Comparison of ENCODE assay signal across 1 cellular context in the genomic region with DNA sequence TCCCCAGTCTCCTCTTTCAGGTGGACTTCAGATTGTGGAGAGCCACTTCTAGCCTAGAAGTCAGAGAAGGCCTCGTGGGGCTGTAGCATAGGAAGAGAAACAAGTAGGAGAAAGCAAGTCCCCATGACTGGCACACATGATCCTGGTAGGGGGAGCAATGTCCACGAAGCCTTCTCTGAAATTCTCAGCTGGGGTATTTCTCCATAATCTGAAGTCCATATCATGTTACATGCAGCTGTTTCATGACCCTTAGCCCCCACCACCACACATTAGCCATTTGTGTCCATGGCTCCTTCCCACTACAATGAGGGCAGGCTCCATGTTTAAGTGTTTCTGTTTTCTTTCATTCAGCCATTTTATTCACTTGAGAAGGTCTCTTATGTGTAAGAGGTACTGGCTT.
TF ChIP-seq lines count a peak whose summit lies in the region.

No MANE protein-coding gene starts in this region.

TF ChIP-seq in K562, 482 proteins besides CTCF, POLR2A, EP300 and RAD21 (continued from another document):
- TF ChIP-seq, protein P1, sequence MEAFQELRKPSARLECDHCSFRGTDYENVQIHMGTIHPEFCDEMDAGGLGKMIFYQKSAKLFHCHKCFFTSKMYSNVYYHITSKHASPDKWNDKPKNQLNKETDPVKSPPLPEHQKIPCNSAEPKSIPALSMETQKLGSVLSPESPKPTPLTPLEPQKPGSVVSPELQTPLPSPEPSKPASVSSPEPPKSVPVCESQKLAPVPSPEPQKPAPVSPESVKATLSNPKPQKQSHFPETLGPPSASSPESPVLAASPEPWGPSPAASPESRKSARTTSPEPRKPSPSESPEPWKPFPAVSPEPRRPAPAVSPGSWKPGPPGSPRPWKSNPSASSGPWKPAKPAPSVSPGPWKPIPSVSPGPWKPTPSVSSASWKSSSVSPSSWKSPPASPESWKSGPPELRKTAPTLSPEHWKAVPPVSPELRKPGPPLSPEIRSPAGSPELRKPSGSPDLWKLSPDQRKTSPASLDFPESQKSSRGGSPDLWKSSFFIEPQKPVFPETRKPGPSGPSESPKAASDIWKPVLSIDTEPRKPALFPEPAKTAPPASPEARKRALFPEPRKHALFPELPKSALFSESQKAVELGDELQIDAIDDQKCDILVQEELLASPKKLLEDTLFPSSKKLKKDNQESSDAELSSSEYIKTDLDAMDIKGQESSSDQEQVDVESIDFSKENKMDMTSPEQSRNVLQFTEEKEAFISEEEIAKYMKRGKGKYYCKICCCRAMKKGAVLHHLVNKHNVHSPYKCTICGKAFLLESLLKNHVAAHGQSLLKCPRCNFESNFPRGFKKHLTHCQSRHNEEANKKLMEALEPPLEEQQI (IDR thresholded peaks at IDR 0.05) = no peak
- peak; percentile 56 for TF ChIP-seq SMARCA4 (IDR thresholded peaks at IDR 0.05)
- TF ChIP-seq ZNF717 (CRISPR knock-in tag; IDR thresholded peaks at IDR 0.05) = no peak
- TF ChIP-seq ZNF224 (CRISPR knock-in tag; IDR thresholded peaks at IDR 0.05) = no peak
- no peak for TF ChIP-seq THRA (IDR thresholded peaks at IDR 0.05)
- TF ChIP-seq FOXP1 (CRISPR knock-in tag; IDR thresholded peaks at IDR 0.05) = no peak
- TF ChIP-seq ZC3H4 (CRISPR knock-in tag; IDR thresholded peaks at IDR 0.05; ENCODE audit: borderline replicate concordance) = no peak
- no peak for TF ChIP-seq ZNF395 (CRISPR knock-in tag; IDR thresholded peaks at IDR 0.05)
- TF ChIP-seq SREBF1 (IDR thresholded peaks at IDR 0.05; ENCODE audit: borderline replicate concordance, low read depth, low read length) = no peak
- TF ChIP-seq SMARCE1 (IDR thresholded peaks at IDR 0.05) = 0 out of 2 replicates have a peak, but pooled peaks have one; percentile 19
- TF ChIP-seq CREM (IDR thresholded peaks at IDR 0.05; ENCODE audit: low read depth) = no peak
- TF ChIP-seq DPF2 (IDR thresholded peaks at IDR 0.05) = 0 out of 2 replicates have a peak, but pooled peaks have one; percentile 71
- TF ChIP-seq ETV6 (IDR thresholded peaks at IDR 0.05; ENCODE audit: borderline replicate concordance in 1 of 2, low read depth in 2 of 2, low read length in 1 of 2) = no peak
- no peak for TF ChIP-seq ETV6 (CRISPR knock-in tag; IDR thresholded peaks at IDR 0.05; ENCODE audit: borderline replicate concordance)
- TF ChIP-seq E2F4 (CRISPR knock-in tag; IDR thresholded peaks at IDR 0.05; ENCODE audit: low read depth) = no peak
- no peak for TF ChIP-seq ZNF766 (CRISPR knock-in tag; conservative IDR thresholded peaks at IDR 0.05)
- TF ChIP-seq NFIX (CRISPR knock-in tag; IDR thresholded peaks at IDR 0.05; ENCODE audit: low read depth) = no peak
- TF ChIP-seq FOXK1 (CRISPR knock-in tag; IDR thresholded peaks at IDR 0.05; ENCODE audit: borderline replicate concordance) = no peak
- no peak for TF ChIP-seq POLR3A (IDR thresholded peaks at IDR 0.05; ENCODE audit: borderline replicate concordance, extremely low read depth, insufficient read depth, insufficient read length)
- TF ChIP-seq KLF16 (IDR thresholded peaks at IDR 0.05) = no peak
- no peak for TF ChIP-seq E2F5 (CRISPR knock-in tag; IDR thresholded peaks at IDR 0.05)
- TF ChIP-seq ASH1L (IDR thresholded peaks at IDR 0.05; ENCODE audit: borderline replicate concordance, low read depth, partially characterized antibody) = no peak
- TF ChIP-seq, protein P2, sequence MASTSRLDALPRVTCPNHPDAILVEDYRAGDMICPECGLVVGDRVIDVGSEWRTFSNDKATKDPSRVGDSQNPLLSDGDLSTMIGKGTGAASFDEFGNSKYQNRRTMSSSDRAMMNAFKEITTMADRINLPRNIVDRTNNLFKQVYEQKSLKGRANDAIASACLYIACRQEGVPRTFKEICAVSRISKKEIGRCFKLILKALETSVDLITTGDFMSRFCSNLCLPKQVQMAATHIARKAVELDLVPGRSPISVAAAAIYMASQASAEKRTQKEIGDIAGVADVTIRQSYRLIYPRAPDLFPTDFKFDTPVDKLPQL (IDR thresholded peaks at IDR 0.05; ENCODE audit: extremely low read depth, insufficient read length) = no peak
- TF ChIP-seq IRF9 (tag; IDR thresholded peaks at IDR 0.05) = no peak
- TF ChIP-seq TEAD4 (IDR thresholded peaks at IDR 0.05; ENCODE audit: low read length) = peak; percentile 85
- no peak for TF ChIP-seq TEAD4 (CRISPR knock-in tag; IDR thresholded peaks at IDR 0.05; ENCODE audit: borderline replicate concordance)
- TF ChIP-seq, protein P3, sequence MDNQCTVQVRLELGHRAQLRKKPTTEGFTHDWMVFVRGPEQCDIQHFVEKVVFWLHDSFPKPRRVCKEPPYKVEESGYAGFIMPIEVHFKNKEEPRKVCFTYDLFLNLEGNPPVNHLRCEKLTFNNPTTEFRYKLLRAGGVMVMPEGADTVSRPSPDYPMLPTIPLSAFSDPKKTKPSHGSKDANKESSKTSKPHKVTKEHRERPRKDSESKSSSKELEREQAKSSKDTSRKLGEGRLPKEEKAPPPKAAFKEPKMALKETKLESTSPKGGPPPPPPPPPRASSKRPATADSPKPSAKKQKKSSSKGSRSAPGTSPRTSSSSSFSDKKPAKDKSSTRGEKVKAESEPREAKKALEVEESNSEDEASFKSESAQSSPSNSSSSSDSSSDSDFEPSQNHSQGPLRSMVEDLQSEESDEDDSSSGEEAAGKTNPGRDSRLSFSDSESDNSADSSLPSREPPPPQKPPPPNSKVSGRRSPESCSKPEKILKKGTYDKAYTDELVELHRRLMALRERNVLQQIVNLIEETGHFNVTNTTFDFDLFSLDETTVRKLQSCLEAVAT (IDR thresholded peaks at IDR 0.05) = no peak
- TF ChIP-seq ZNF780A (CRISPR knock-in tag; IDR thresholded peaks at IDR 0.05) = no peak
TF ChIP-seq in K562: peak in this region for 31.
